ENCODE assay signal across 1 cellular context in genomic region chr5:86951761-86952160, GRCh38.
TF ChIP-seq lines count a peak whose summit lies in the region.

No MANE protein-coding gene starts in this region.

TF ChIP-seq in GM23338, 12 proteins besides CTCF, POLR2A, EP300 and RAD21 (continued from another document):
- TF ChIP-seq ZNF462 (CRISPR knock-in tag; IDR thresholded peaks at IDR 0.05) (no peak), POLR2AphosphoS5 (IDR thresholded peaks at IDR 0.05; ENCODE audit: low read depth) (no peak), ZNF331 (CRISPR knock-in tag; IDR thresholded peaks at IDR 0.05; ENCODE audit: low read depth) (no peak), CREB1 (CRISPR knock-in tag; IDR thresholded peaks at IDR 0.05; ENCODE audit: low read depth) (no peak), EZH2 (IDR thresholded peaks at IDR 0.05; ENCODE audit: low read depth, unreplicated experiment) (no peak), EZH2phosphoT487 (IDR thresholded peaks at IDR 0.05; ENCODE audit: unreplicated experiment) (no peak), REST (IDR thresholded peaks at IDR 0.05; ENCODE audit: unreplicated experiment) (no peak), ETS1 (IDR thresholded peaks at IDR 0.05) (no peak)
TF ChIP-seq in GM23338: peak in this region for 0.
